8 cellular contexts compared by ENCODE assay signal in the genomic region with DNA sequence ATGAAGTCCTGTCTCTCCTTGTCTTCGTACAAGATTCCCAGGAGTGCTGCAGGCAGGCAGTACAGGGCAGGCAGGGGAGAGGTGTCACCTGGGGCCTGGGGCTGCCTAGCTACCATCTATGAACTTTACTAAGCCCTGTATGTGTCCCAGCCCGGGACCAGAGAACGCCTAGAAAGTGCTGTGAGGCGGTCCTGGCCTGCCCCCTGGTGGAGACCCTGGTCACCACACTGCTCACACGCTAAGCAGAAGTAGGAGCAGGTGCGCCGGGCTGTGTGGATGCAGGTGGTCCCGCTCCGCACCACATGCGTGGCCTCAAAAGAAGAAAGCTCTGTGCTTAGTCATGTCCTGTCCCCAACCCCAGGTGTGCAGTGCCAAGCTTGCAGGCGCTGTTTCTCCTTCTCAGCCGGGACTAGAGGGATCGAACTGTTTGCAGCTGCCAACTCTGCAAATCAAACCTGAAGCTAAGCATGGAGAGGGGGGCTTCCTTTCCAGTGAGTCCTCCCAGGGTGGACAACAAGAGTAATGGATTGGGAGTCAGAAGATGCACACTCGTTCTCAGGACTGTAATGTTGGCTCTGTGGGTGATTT. TPM values are rescaled to one million over a fixed set of nuclear protein-coding genes. Genes with fewer than 3 reads are reported as not detected.
DNase-seq lines count a peak whose midpoint lies in the region; TF ChIP-seq lines count a peak whose summit lies in the region.
"Not testable (repeated sequence)": the region's sequence is repeated elsewhere in the genome, so short reads cannot be mapped to it uniquely, and the experiment has no call there.

No MANE protein-coding gene starts in this region.

- not testable (repeated sequence) for H3K36me3 ChIP-seq in BE2C; liver (ENCODE audit: control insufficient read depth in 4 of 4, insufficient read depth in 3 of 4, low read depth in 1 of 4, low read length in 3 of 4)

- not testable (repeated sequence) for H3K4me1 ChIP-seq in BE2C; liver (ENCODE audit: control insufficient read depth in 4 of 4, insufficient read depth in 4 of 4, low read length in 3 of 4)

- H3K27me3 ChIP-seq in BE2C; liver (ENCODE audit: control insufficient read depth in 4 of 4, insufficient read depth in 4 of 4, low read length in 3 of 4): not testable (repeated sequence)
- H3K27me3 ChIP-seq in dorsolateral prefrontal cortex = peaks cover 0 to 12% (median 0%) of the 10 kb centered on the region in 45 donors

- H3K4me1 Mint-ChIP-seq in activated T-helper 2 cell treated with anti-CD3 and anti-CD28 coated beads, Interferon-gamma antibody, Interleukin-2, Interleukin-4, amounts not matched to agents 10 μg/mL and 5 μg/mL and 100 μg/mL, durations not matched to agents 14 hours and 24 hours and 36 hours (ENCODE audit: low read depth) = not testable (repeated sequence)

- H3K9me3 ChIP-seq in BE2C; liver (ENCODE audit: control insufficient read depth in 4 of 4, low read length in 3 of 4): not testable (repeated sequence)

- H3K4me3 Mint-ChIP-seq in activated T-helper 2 cell treated with anti-CD3 and anti-CD28 coated beads, Interferon-gamma antibody, Interleukin-2, Interleukin-4, amounts not matched to agents 10 μg/mL and 5 μg/mL and 100 μg/mL, durations not matched to agents 14 hours and 24 hours and 36 hours (ENCODE audit: low read depth) = not testable (repeated sequence)

- TF ChIP-seq RAD21 in liver (IDR thresholded peaks at IDR 0.05) = peak; percentile 38 to 51

- peak; percentile 26 for TF ChIP-seq CTCF in BE2C (IDR thresholded peaks at IDR 0.05; ENCODE audit: low read depth, low read length)
- TF ChIP-seq CTCF in LNCAP (IDR thresholded peaks at IDR 0.05) = peak; percentile 56
- TF ChIP-seq CTCF in dorsolateral prefrontal cortex (IDR thresholded peaks at IDR 0.05 in 54 of 56, conservative IDR thresholded peaks at IDR 0.05 in 2 of 56; ENCODE audit: low read depth in 1 of 56, partially characterized antibody in 56 of 56) = peak in 51 of 56 donors; percentile 15 to 58 (median 43)
- TF ChIP-seq CTCF in liver (IDR thresholded peaks at IDR 0.05; ENCODE audit: low read depth, low read length, missing input control) = peak; percentile 2

- intact Hi-C loops in activated T-helper 2 cell treated with anti-CD3 and anti-CD28 coated beads, Interferon-gamma antibody, Interleukin-2, Interleukin-4, amounts not matched to agents 10 μg/mL and 5 μg/mL and 100 μg/mL, durations not matched to agents 14 hours and 24 hours and 36 hours (cut with micrococcal nuclease) = not testable (repeated sequence)
- intact Hi-C loops in dorsolateral prefrontal cortex (cut with DNase I) = loop anchor here in 1 of 2 donors (10.0 kb wide), 1 partner anchor 79 kb away; the partner anchor contains the start of gene TBX10

- H3K27ac Mint-ChIP-seq in activated T-helper 2 cell treated with anti-CD3 and anti-CD28 coated beads, Interferon-gamma antibody, Interleukin-2, Interleukin-4, amounts not matched to agents 10 μg/mL and 5 μg/mL and 100 μg/mL, durations not matched to agents 14 hours and 24 hours and 36 hours = not testable (repeated sequence)

- not testable (repeated sequence) for H3K9me3 Mint-ChIP-seq in activated T-helper 2 cell treated with anti-CD3 and anti-CD28 coated beads, Interferon-gamma antibody, Interleukin-2, Interleukin-4, amounts not matched to agents 10 μg/mL and 5 μg/mL and 100 μg/mL, durations not matched to agents 14 hours and 24 hours and 36 hours

- H3K9ac ChIP-seq in liver (ENCODE audit: low read depth in 1 of 2, low read length in 2 of 2) = not testable (repeated sequence)

- H3K36me3 Mint-ChIP-seq in activated T-helper 2 cell treated with anti-CD3 and anti-CD28 coated beads, Interferon-gamma antibody, Interleukin-2, Interleukin-4, amounts not matched to agents 10 μg/mL and 5 μg/mL and 100 μg/mL, durations not matched to agents 14 hours and 24 hours and 36 hours (ENCODE audit: low read depth) = not testable (repeated sequence)

- WGBS in liver = 11% methylated on average over 8 of the region's 14 CpGs

- H3K4me3 ChIP-seq in BE2C (ENCODE audit: low read depth, low read length); dorsolateral prefrontal cortex; liver (ENCODE audit: low read depth in 1 of 3, low read length in 3 of 3): not testable (repeated sequence)

- H3K27ac ChIP-seq in dorsolateral prefrontal cortex; liver (ENCODE audit: low read depth in 1 of 2, low read length in 2 of 2): not testable (repeated sequence)

- not testable (repeated sequence) for H3K27me3 Mint-ChIP-seq in activated T-helper 2 cell treated with anti-CD3 and anti-CD28 coated beads, Interferon-gamma antibody, Interleukin-2, Interleukin-4, amounts not matched to agents 10 μg/mL and 5 μg/mL and 100 μg/mL, durations not matched to agents 14 hours and 24 hours and 36 hours (ENCODE audit: low read depth)

- peak; percentile 62 for DNase-seq in BE2C
- peak; percentile 72 for DNase-seq in activated CD4-positive, alpha-beta T cell treated with anti-CD3 and anti-CD28 coated beads for 48 hours
- DNase-seq in activated T-helper 2 cell treated with anti-CD3 and anti-CD28 coated beads, Interferon-gamma antibody, Interleukin-2, Interleukin-4, amounts not matched to agents 10 μg/mL and 5 μg/mL and 100 μg/mL, durations not matched to agents 14 hours and 24 hours and 36 hours (ENCODE audit: low spot score) = peak; percentile 48
- peak in 6 of 10 donors; percentile 9 to 65 (median 48) for DNase-seq in dorsolateral prefrontal cortex
- DNase-seq in stimulated activated CD4-positive, alpha-beta T cell treated with anti-CD3 and anti-CD28 coated beads, Interleukin-12 subunit alpha, Interleukin-12 subunit beta, amount 100 ng/mL, for 24 hours (ENCODE audit: low read depth in 2 of 2) = peak; percentile 32 to 33
- peak; percentile 19 to 32 for DNase-seq in stimulated activated CD8-positive, alpha-beta memory T cell treated with anti-CD3 and anti-CD28 coated beads, Interleukin-7, amount 100 ng/mL, for 4 hours (ENCODE audit: low read depth in 2 of 2)

RNA-seq across cellular contexts. Expression of gene ALDH3B2, which starts 39.6 kb away (rescaled TPM):
- not detected for polyA plus RNA-seq in BE2C (2012; ENCODE audit: insufficient read depth, insufficient read length, low read depth)
- total RNA-seq in activated T-helper 2 cell treated with anti-CD3 and anti-CD28 coated beads, Interferon-gamma antibody, Interleukin-2, Interleukin-4, amounts not matched to agents 10 μg/mL and 5 μg/mL and 100 μg/mL, durations not matched to agents 14 hours and 24 hours and 36 hours = not detected in 2 replicates
- not detected for total RNA-seq in dorsolateral prefrontal cortex
- not detected for total RNA-seq in liver
- not detected for polyA plus RNA-seq in liver

Comparison
In these comparisons a context has a peak if more than half of its experiments do, and no peak if none do; other contexts are left out.
1. CTCF ChIP-seq: peak in every context shown above with its lines; median percentile 56 in LNCAP; 43 in dorsolateral prefrontal cortex; 26 in BE2C; 2 in liver.